13 cellular contexts compared by ENCODE assay signal in genomic region chr1:58585591-58586151, GRCh38. TPM values are rescaled to one million over a fixed set of nuclear protein-coding genes. Genes with fewer than 3 reads are reported as not detected.
DNase-seq lines count a peak whose midpoint lies in the region; ATAC-seq and TF ChIP-seq lines count a peak whose summit lies in the region.
"Had no signal": no experiment of that assay in that cellular context is flagged by ENCODE, and none has a peak within 500 bp of the region (broad histone marks: within the 10 kb centered on the region; RNA-seq: fewer than 3 reads in every experiment).

No MANE protein-coding gene starts in this region.

- peak overlapping the region; percentile 78 for H3K4me2 ChIP-seq in PC-9

- peak overlapping the region; percentile 99 for H3K27ac ChIP-seq in PC-9
- H3K27ac ChIP-seq in epithelial cell of prostate, result peak overlapping the region; percentile 96
- H3K27ac ChIP-seq in CD4-positive, alpha-beta T cell (ENCODE audit: low read depth, low read length), result no peak overlapping the region
- H3K27ac ChIP-seq: dorsolateral prefrontal cortex had no signal

- no peak overlapping the region for H3K4me3 Mint-ChIP-seq in activated T-cell treated with anti-CD3 and anti-CD28 coated beads, Interleukin-2, amount 50 U/mL, for 24 hours
- no peak overlapping the region for H3K4me3 Mint-ChIP-seq in CD4-positive, alpha-beta T cell
- H3K4me3 Mint-ChIP-seq: activated naive CD8-positive, alpha-beta T cell had no signal

- H3K27me3 ChIP-seq in PC-9 (ENCODE audit: insufficient read depth, low read depth), result no peaks in the 10 kb centered on the region
- peaks cover 22% of the 10 kb centered on the region for H3K27me3 ChIP-seq in CD4-positive, alpha-beta T cell (ENCODE audit: control insufficient read depth, insufficient read depth, low read length)
- H3K27me3 ChIP-seq: dorsolateral prefrontal cortex had no signal

- H3K4me1 ChIP-seq in PC-9 (replicated peaks; ENCODE audit: insufficient read depth), result peaks cover 35% of the 10 kb centered on the region

- intact Hi-C loops in PC-9 (cut with micrococcal nuclease; ENCODE audit: unreplicated experiment), result loop anchor here (2.0 kb wide), 1 partner anchor 43 kb away; no protein-coding TSS in a partner anchor
- intact Hi-C loops in CD4-positive, alpha-beta T cell (cut with DNase I, micrococcal nuclease), result no loop called here

- H3F3A ChIP-seq in PC-9 (ENCODE audit: insufficient read depth, low read depth), result peaks cover 32% of the 10 kb centered on the region

- no peaks in the 10 kb centered on the region for H3K9me2 ChIP-seq in PC-9 (ENCODE audit: insufficient read depth)

- H3K4me1 Mint-ChIP-seq in activated T-cell treated with anti-CD3 and anti-CD28 coated beads, Interleukin-2, amount 50 U/mL, for 24 hours (ENCODE audit: low read depth), result peaks cover 19% of the 10 kb centered on the region
- no peaks in the 10 kb centered on the region for H3K4me1 Mint-ChIP-seq in CD4-positive, alpha-beta T cell (ENCODE audit: low read depth)

- H3K4me3 ChIP-seq in AG10803 (ENCODE audit: low read length) (no peak overlapping the region), PC-9 (no peak overlapping the region)
- H3K4me3 ChIP-seq: dorsolateral prefrontal cortex had no signal

- no peak overlapping the region for H2AFZ ChIP-seq in PC-9

- no peaks in the 10 kb centered on the region for H3K9me3 Mint-ChIP-seq in activated T-cell treated with anti-CD3 and anti-CD28 coated beads, Interleukin-2, amount 50 U/mL, for 24 hours
- H3K9me3 Mint-ChIP-seq in CD4-positive, alpha-beta T cell, result no peaks in the 10 kb centered on the region

- no peaks in the 10 kb centered on the region for H3K36me3 Mint-ChIP-seq in activated T-cell treated with anti-CD3 and anti-CD28 coated beads, Interleukin-2, amount 50 U/mL, for 24 hours (ENCODE audit: low read depth)
- no peaks in the 10 kb centered on the region for H3K36me3 Mint-ChIP-seq in CD4-positive, alpha-beta T cell (ENCODE audit: low read depth)
- H3K36me3 Mint-ChIP-seq: activated naive CD8-positive, alpha-beta T cell had no signal

- H3K27ac Mint-ChIP-seq in activated T-cell treated with anti-CD3 and anti-CD28 coated beads, Interleukin-2, amount 50 U/mL, for 24 hours, result no peak overlapping the region
- no peak overlapping the region for H3K27ac Mint-ChIP-seq in CD4-positive, alpha-beta T cell
- H3K27ac Mint-ChIP-seq: activated naive CD8-positive, alpha-beta T cell had no signal

- no TSS peak for BruUV-seq in PC-9 (replicated peaks; lab: Mats Ljungman, UMichigan)

- no peaks in the 10 kb centered on the region for H3K36me3 ChIP-seq in PC-9 (ENCODE audit: low read depth)

- no peaks in the 10 kb centered on the region for H4K20me1 ChIP-seq in PC-9 (ENCODE audit: insufficient read depth)

- ATAC-seq in CD4-positive, alpha-beta T cell (ENCODE audit: poor library complexity), result no peak
- ATAC-seq: left ventricle myocardium superior had no signal

- TF ChIP-seq CTCF in AG10803 (conservative IDR thresholded peaks at IDR 0.05; ENCODE audit: low read length) (no peak), PC-9 (conservative IDR thresholded peaks at IDR 0.05) (no peak)
- no peak for TF ChIP-seq CTCF in CD4-positive, alpha-beta T cell (IDR thresholded peaks at IDR 0.05)

- H3K27me3 Mint-ChIP-seq in activated T-cell treated with anti-CD3 and anti-CD28 coated beads, Interleukin-2, amount 50 U/mL, for 24 hours, result peaks cover 71% of the 10 kb centered on the region
- peaks cover 63% of the 10 kb centered on the region for H3K27me3 Mint-ChIP-seq in CD4-positive, alpha-beta T cell

- H3K79me2 ChIP-seq in PC-9 (ENCODE audit: low read depth), result peaks cover 14% of the 10 kb centered on the region

- DNase-seq in AG10803 (ENCODE audit: low read depth) (peak; percentile 70), PC-9 (no peak), epithelial cell of prostate (ENCODE audit: low read depth, low spot score) (peak; percentile 60), myocyte (ENCODE audit: low read depth) (peak; percentile 56), RKO (ENCODE audit: low spot score) (no peak), OCI-M2 (lab: John Stamatoyannopoulos, UW; ENCODE audit: unreplicated experiment) (no peak)
- no peak for DNase-seq in activated T-cell treated with anti-CD3 and anti-CD28 coated beads, Interleukin-2, amount 50 U/mL, for 24 hours
- no peak for DNase-seq in CD4-positive, alpha-beta T cell
- DNase-seq: dorsolateral prefrontal cortex, left ventricle myocardium superior, NCI-H1694 treated with DMSO at 0.1 percent for 48 hours, NCI-H748 treated with DMSO at 0.1 percent for 48 hours had no signal

- no peaks in the 10 kb centered on the region for H3K9me3 ChIP-seq in PC-9 (ENCODE audit: insufficient read depth, low read depth)
- no peaks in the 10 kb centered on the region for H3K9me3 ChIP-seq in CD4-positive, alpha-beta T cell (ENCODE audit: control insufficient read depth, low read length)

- POLR2A ChIA-PET in PC-9 (lab: Charles Lee; ENCODE audit: unreplicated experiment), result interaction anchor here (0.6 kb wide), 1 partner anchor 35 kb away, joined by 4 read pairs; no protein-coding TSS in a partner anchor
- POLR2A ChIA-PET in CD4-positive, alpha-beta T cell (lab: Charles Lee), result no interaction called here

- CTCF ChIA-PET in PC-9 (lab: Charles Lee), result no interaction called here
- CTCF ChIA-PET in CD4-positive, alpha-beta T cell (lab: Charles Lee), result no interaction called here

RNA-seq across cellular contexts. Expression of gene TACSTD2, which starts 8.6 kb away (rescaled TPM):
- total RNA-seq in PC-9 (2021) (489 and 702 TPM in 2 replicates), myocyte (not detected in 2 replicates)
- polyA plus RNA-seq in myocyte (2012), result 0.06 TPM
- under 1 TPM; 0.36 TPM for total RNA-seq in CD4-positive, alpha-beta T cell

RNA-seq across cellular contexts. Expression of gene OMA1, which starts 39.1 kb away (rescaled TPM):
- total RNA-seq in PC-9 (2021), result 27.9 and 29.0 TPM in 2 replicates
- 39.9 and 40.2 TPM in 2 replicates for total RNA-seq in myocyte
- 10.2 TPM for polyA plus RNA-seq in myocyte (2012)
- 10 to 100 TPM; 23.7 to 27.7 TPM for total RNA-seq in CD4-positive, alpha-beta T cell

Comparison
In these comparisons a context has a peak if more than half of its experiments do, and no peak if none do; other contexts are left out.
1. DNase-seq: peak in AG10803 (single experiment), epithelial cell of prostate (single experiment) and myocyte (single experiment); none in PC-9 (0 of 2), activated T-cell treated with anti-CD3 and anti-CD28 coated beads, Interleukin-2, amount 50 U/mL, for 24 hours (single experiment), RKO (single experiment), OCI-M2 (single experiment) and CD4-positive, alpha-beta T cell (0 of 10).
2. RNA of gene TACSTD2, which starts 8.6 kb away (total RNA-seq): 489 to 702 TPM in PC-9; 0.36 TPM in CD4-positive, alpha-beta T cell and not detected in myocyte; every median in the first group is over 100 times any median in the second.